Comparison of ENCODE assay signal across 8 cellular contexts in genomic region chr2:165203689-165204559, GRCh38. TPM values are rescaled to one million over a fixed set of nuclear protein-coding genes. Genes with fewer than 3 reads are reported as not detected.
A peak's percentile ranks its signal among the peaks of the same experiment; 100 is the strongest.
DNase-seq lines count a peak whose midpoint lies in the region; ATAC-seq, FAIRE-seq and TF ChIP-seq lines count a peak whose summit lies in the region.

TSS of gene SCN3A (minus strand) at chr2:165204050. CDS start at chr2:165176394, 27,656 bp downstream.

- H3K9me1 ChIP-seq in K562 (ENCODE audit: control insufficient read depth, insufficient read depth, low read length), result no peaks in the 10 kb centered on the region

- H3K36me3 ChIP-seq in K562 (ENCODE audit: control insufficient read depth, insufficient read depth, low read length), result no peaks in the 10 kb centered on the region
- H3K36me3 ChIP-seq in tibial nerve, result no peaks in the 10 kb centered on the region

- CTCF ChIA-PET in K562 (lab: Yijun Ruan, JAX; ENCODE audit: low intra/inter-chr PET ratio), result no interaction called here

- no peak within 1 kb of the TSS for H3K4me3 ChIP-seq in K562
- no peak within 1 kb of the TSS for H3K4me3 ChIP-seq in tibial nerve

- peak; percentile 92 for TF ChIP-seq CTCF in D721Med (IDR thresholded peaks at IDR 0.05; ENCODE audit: insufficient read depth, missing control alignments)
- TF ChIP-seq CTCF in K562 (IDR thresholded peaks at IDR 0.05 in 2 of 3, conservative IDR thresholded peaks at IDR 0.05 in 1 of 3; ENCODE audit: insufficient read depth in 2 of 3, low read depth in 1 of 3, low read length in 3 of 3), result peak; percentile 29 to 54 (median 45); a peak in 5 of 6 replicates
- TF ChIP-seq CTCF in tibial nerve (IDR thresholded peaks at IDR 0.05), result peak; percentile 11 to 61 (median 45)

- FAIRE-seq in D721Med (lab: Jason Lieb, UNC), result peak; percentile 78
- FAIRE-seq in K562 (lab: Jason Lieb, UNC), result peak; percentile 82

- TF ChIP-seq POLR2A in K562 (conservative IDR thresholded peaks at IDR 0.05), result no peak
- no peak for TF ChIP-seq POLR2A in tibial nerve (IDR thresholded peaks at IDR 0.05)

- no peak within 1 kb of the TSS for H3K9ac ChIP-seq in K562 (ENCODE audit: insufficient read depth in 1 of 2, low read depth in 2 of 2, low read length in 2 of 2)

- H3K4me1 ChIP-seq in K562 (replicated peaks in 1 of 2; ENCODE audit: control insufficient read depth in 2 of 2, insufficient read depth in 2 of 2, low read length in 2 of 2), result no peaks in the 10 kb centered on the region
- H3K4me1 ChIP-seq in tibial nerve, result no peaks in the 10 kb centered on the region

- H3K9me3 ChIP-seq in K562 (replicated peaks; ENCODE audit: control insufficient read depth, insufficient read depth, low read depth, low read length) (no peaks in the 10 kb centered on the region), tibial nerve (no peaks in the 10 kb centered on the region)

- intact Hi-C loops in K562 (cut with micrococcal nuclease), result loop anchor here (2.0 to 5.0 kb wide), 3 partner anchors 187 to 467 kb away; no protein-coding TSS in a partner anchor

- no peaks in the 10 kb centered on the region for H4K20me1 ChIP-seq in K562 (replicated peaks; ENCODE audit: control insufficient read depth, insufficient read depth, low read length)

- ATAC-seq in GM19035 (IDR thresholded peaks at IDR 0.05; ENCODE audit: unreplicated experiment), result peak; percentile 70
- ATAC-seq in HG03460 (IDR thresholded peaks at IDR 0.05; ENCODE audit: unreplicated experiment), result peak; percentile 66
- ATAC-seq in K562, result no peak

- TF ChIP-seq RAD21 in K562 (CRISPR knock-in tag; conservative IDR thresholded peaks at IDR 0.05 in 1 of 2, IDR thresholded peaks at IDR 0.05 in 1 of 2), result peak; percentile 38 to 43; a peak in 2 of 4 replicates

- H2AFZ ChIP-seq in K562 (ENCODE audit: low read depth, low read length), result no peak within 1 kb of the TSS

- in situ Hi-C loops in K562 (cut with MboI), result no loop called here

- POLR2A ChIA-PET in K562 (lab: Yijun Ruan, JAX), result no interaction called here

- no peak within 1 kb of the TSS for H3K4me2 ChIP-seq in K562 (ENCODE audit: insufficient read depth, low read length)

- DNase-seq in D721Med (ENCODE audit: insufficient read length, low spot score) (no peak), NCI-H446 treated with DMSO at 0.1 percent for 48 hours (lab: John Stamatoyannopoulos, UW) (peak; percentile 58), K562 (ENCODE audit: extremely low read depth in 1 of 4, low spot score in 3 of 4) (peak; percentile 8 to 33 (median 14)), kidney glomerular epithelial cell (lab: John Stamatoyannopoulos, UW) (peak; percentile 59), tibial nerve (ENCODE audit: low spot score in 2 of 2) (no peak), activated gamma-delta T cell treated with Interleukin-2 at 50 U/mL for 16 hours (no peak)

- H3K27ac ChIP-seq in K562 (ENCODE audit: extremely low read depth, low read depth, low read length) (no peak within 1 kb of the TSS), tibial nerve (no peak within 1 kb of the TSS)

- no peak for TF ChIP-seq EP300 in K562 (IDR thresholded peaks at IDR 0.05; ENCODE audit: low read length)
- TF ChIP-seq EP300 in tibial nerve (IDR thresholded peaks at IDR 0.05), result no peak

- H3K79me2 ChIP-seq in K562 (ENCODE audit: control insufficient read depth, insufficient read depth, low read length), result no peaks in the 10 kb centered on the region

- no TSS peak for BruUV-seq in K562 (replicated peaks; lab: Mats Ljungman, UMichigan)

- H3K27me3 ChIP-seq in K562 (ENCODE audit: control insufficient read depth in 2 of 2, insufficient read depth in 2 of 2, low read length in 2 of 2) (no peaks in the 10 kb centered on the region), tibial nerve (no peaks in the 10 kb centered on the region)

- WGBS in K562 (ENCODE audit: insufficient coverage, low coverage, missing lambda C conversion rate), result 6% methylated on average over 8 of the region's 8 CpGs
- 15 to 24% methylated on average over 8 of the region's 8 CpGs for WGBS in tibial nerve, 2 donors

TF ChIP-seq in K562, 482 proteins besides CTCF, POLR2A, EP300 and RAD21:
- TF ChIP-seq ZNF384 (IDR thresholded peaks at IDR 0.05; ENCODE audit: low read depth, low read length) (peak; percentile 87), EZH2 (IDR thresholded peaks at IDR 0.05; ENCODE audit: borderline replicate concordance, low read depth, low read length) (no peak)

RNA-seq across cellular contexts. Expression of gene SCN3A, which starts in this region (rescaled TPM):
- total RNA-seq in K562 (2011; cell fraction: chromatin; rRNA removed; ENCODE audit: low replicate concordance), result not detected in 2 replicates
- not detected in 2 replicates for total RNA-seq in K562 (2011; cell fraction: nucleolus; rRNA removed)
- total RNA-seq in K562 (2011; cell fraction: nucleoplasm; rRNA removed), result not detected in 2 replicates
- total RNA-seq in K562 (2014; rRNA removed), result not detected in 2 replicates
- total RNA-seq in K562 (2014; rRNA removed; fragmentation: Illumina TruSeq; extraction: Trizol), result not detected in 2 replicates
- total RNA-seq in K562 (2015; rRNA removed; fragmentation: Illumina TruSeq; extraction: Trizol), result not detected in 2 replicates
- not detected in 2 replicates for total RNA-seq in K562 (2021)
- not detected in 2 replicates for polyA plus RNA-seq in K562 (2011; rRNA removed)
- not detected in 2 replicates for polyA plus RNA-seq in K562 (2011; cell fraction: cytosol; rRNA removed)
- not detected in 2 replicates for polyA plus RNA-seq in K562 (2011; cell fraction: nucleus; rRNA removed)
- not detected in 2 replicates for polyA plus RNA-seq in K562 (2012)
- not detected in 2 replicates for polyA plus RNA-seq in K562 (2014; fragmentation: Illumina TruSeq; extraction: Trizol)
- polyA plus RNA-seq in K562 (2014; fragmentation: Nextera tagmentation; extraction: Ambion mirVana), result not detected
- polyA plus RNA-seq in K562 (2014; rRNA removed), result not detected in 2 replicates
- polyA minus RNA-seq in K562 (2011; rRNA and poly(A)+ RNA removed), result not detected in 2 replicates
- not detected in 2 replicates for polyA minus RNA-seq in K562 (2011; cell fraction: cytosol; rRNA and poly(A)+ RNA removed)
- polyA minus RNA-seq in K562 (2011; cell fraction: nucleus; rRNA and poly(A)+ RNA removed), result not detected in 2 replicates
- 1 to 10 TPM; 1.8 to 4.2 (median 2.7) TPM for total RNA-seq in tibial nerve

Comparison
In these comparisons a context has a peak if more than half of its experiments do, and no peak if none do; other contexts are left out.
1. Peak in DNase-seq in K562; RNA of the gene not detected or under 1 TPM.
2. DNase-seq: peak in NCI-H446 treated with DMSO at 0.1 percent for 48 hours (single experiment) and kidney glomerular epithelial cell (single experiment); none in D721Med (single experiment), tibial nerve (0 of 2) and activated gamma-delta T cell treated with Interleukin-2 at 50 U/mL for 16 hours (single experiment).
3. Peak in every context shown above with its lines, with median percentiles within 50 percentile points of each other: CTCF ChIP-seq.